8 cellular contexts compared by ENCODE assay signal in the genomic region with DNA sequence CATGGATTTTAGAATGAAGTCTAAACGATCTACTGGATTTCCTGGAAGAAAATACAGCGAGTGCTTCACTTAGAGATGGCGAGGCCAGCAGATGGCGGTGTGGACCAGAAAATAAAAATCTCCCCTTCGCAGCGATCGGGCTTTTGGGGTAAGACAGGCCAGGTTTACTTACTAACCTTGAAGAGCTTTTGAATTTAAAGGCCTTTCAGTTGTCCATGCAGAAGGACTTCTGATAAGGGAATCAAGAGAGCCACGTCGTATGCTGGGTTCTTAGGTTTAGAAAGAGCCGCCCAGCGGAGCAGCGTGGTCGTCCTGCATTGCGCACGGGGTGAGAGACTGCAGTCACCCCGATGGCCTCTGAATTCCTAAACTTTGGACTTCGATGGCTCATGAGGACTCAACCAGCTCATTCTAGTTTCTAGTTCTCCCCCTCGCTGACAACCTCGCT.
DNase-seq lines count a peak whose midpoint lies in the region; ATAC-seq, FAIRE-seq and TF ChIP-seq lines count a peak whose summit lies in the region.

No MANE protein-coding gene starts in this region.

- no peak for TF ChIP-seq EP300 in ovary (IDR thresholded peaks at IDR 0.05)

- no peaks in the 10 kb centered on the region for H3K27me3 ChIP-seq in ovary

- no peak for FAIRE-seq in frontal cortex (lab: Jason Lieb, UNC)

- WGBS in ovary, 3 donors: 28 to 35% (median 29%) methylated on average over 19 of the region's 19 CpGs

- DNase-seq in CD1c-positive myeloid dendritic cell (ENCODE audit: extremely low spot score) (peak; percentile 51), HPDE6-E6E7 (ENCODE audit: extremely low spot score) (peak; percentile 39), NCI-H748 (lab: John Stamatoyannopoulos, UW; ENCODE audit: unreplicated experiment) (peak; percentile 89), frontal cortex (ENCODE audit: low spot score in 2 of 2) (peak; percentile 48 to 74), ovary (peak; percentile 37 to 78 (median 59))
- DNase-seq in activated T-cell treated with anti-CD3 and anti-CD28 coated beads, Interleukin-2, amount 50 U/mL, for 1 hour: peak; percentile 30

- no peak overlapping the region for H3K27ac ChIP-seq in ovary

- no peak overlapping the region for H3K4me3 ChIP-seq in ovary

- TF ChIP-seq CTCF in ovary (IDR thresholded peaks at IDR 0.05): peak in 2 of 3 donors; percentile 22 to 51

- no peaks in the 10 kb centered on the region for H3K9me3 ChIP-seq in ovary

- no peak for ATAC-seq in GM21526 (IDR thresholded peaks at IDR 0.05; ENCODE audit: low FRiP score, unreplicated experiment)
- no peak for ATAC-seq in HG03175 (IDR thresholded peaks at IDR 0.05; ENCODE audit: unreplicated experiment)

- no peaks in the 10 kb centered on the region for H3K36me3 ChIP-seq in ovary

- no peaks in the 10 kb centered on the region for H3K4me1 ChIP-seq in ovary (ENCODE audit: insufficient read depth)

- intact Hi-C loops in ovary (cut with DNase I): loop anchor here in 1 of 4 donors (5.0 kb wide), 1 partner anchor 670 kb away; no protein-coding TSS in a partner anchor

- TF ChIP-seq POLR2A in ovary (IDR thresholded peaks at IDR 0.05): no peak

Comparison
In these comparisons a context has a peak if more than half of its experiments do, and no peak if none do; other contexts are left out.
1. DNase-seq: peak in every context shown above with its lines; median percentile 89 in NCI-H748; 61 in frontal cortex; 59 in ovary; 51 in CD1c-positive myeloid dendritic cell; 39 in HPDE6-E6E7; 30 in activated T-cell treated with anti-CD3 and anti-CD28 coated beads, Interleukin-2, amount 50 U/mL, for 1 hour.